In the genomic region with DNA sequence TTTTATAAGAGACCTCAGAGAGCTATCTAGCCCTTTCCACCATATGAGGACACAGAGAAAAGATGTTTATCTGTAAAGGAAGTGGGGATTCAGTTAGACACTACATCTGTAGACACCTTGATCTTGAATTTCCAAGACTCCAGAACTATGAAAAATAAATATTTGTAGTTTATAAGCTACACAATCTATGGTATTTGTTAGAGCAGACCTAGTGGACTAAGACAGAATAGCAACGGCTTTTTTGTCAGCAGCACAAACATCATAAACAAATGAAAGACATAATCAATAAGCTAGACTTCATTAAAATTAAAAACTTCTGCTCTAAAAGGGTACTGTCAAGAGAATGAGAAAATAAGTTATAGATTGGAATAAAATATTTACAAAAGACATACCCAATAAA, we compare ENCODE assay signal across 17 cellular contexts.
A peak's percentile ranks its signal among the peaks of the same experiment; 100 is the strongest.
DNase-seq lines count a peak whose midpoint lies in the region; ATAC-seq and TF ChIP-seq lines count a peak whose summit lies in the region.
"Had no signal": no experiment of that assay in that cellular context is flagged by ENCODE, and none has a peak within 500 bp of the region (broad histone marks: within the 10 kb centered on the region; RNA-seq: fewer than 3 reads in every experiment).

No MANE protein-coding gene starts in this region.

- intact Hi-C loops in activated CD4-positive, alpha-beta memory T cell treated with anti-CD3 and anti-CD28 coated beads for 36 hours (cut with micrococcal nuclease) = no loop called here

- no peaks in the 10 kb centered on the region for H3K4me1 Mint-ChIP-seq in progenitor cell of endocrine pancreas (ENCODE audit: low read depth)
- H3K4me1 Mint-ChIP-seq in activated CD4-positive, alpha-beta memory T cell treated with anti-CD3 and anti-CD28 coated beads for 36 hours (ENCODE audit: low read depth) = no peaks in the 10 kb centered on the region
- H3K4me1 Mint-ChIP-seq: GM23338 had no signal

- no peaks in the 10 kb centered on the region for H3K36me3 ChIP-seq in RWPE2 (ENCODE audit: low read depth)
- H3K36me3 ChIP-seq: HAP-1 had no signal

- no peak for ATAC-seq in RWPE2 (ENCODE audit: low read depth)
- ATAC-seq: GM23338 had no signal

- DNase-seq in HT-29 (ENCODE audit: low spot score) = peak; percentile 4
- no peak for DNase-seq in RWPE2 (ENCODE audit: low spot score)
- no peak for DNase-seq in progenitor cell of endocrine pancreas (ENCODE audit: low spot score, unreplicated experiment)
- DNase-seq in NOMO-1 treated with dmso at 0.1 percent for 144 hours (lab: John Stamatoyannopoulos, UW; ENCODE audit: unreplicated experiment) = no peak
- DNase-seq in activated CD4-positive, alpha-beta memory T cell treated with anti-CD3 and anti-CD28 coated beads for 36 hours = no peak
- DNase-seq in NCI-H2081 (lab: John Stamatoyannopoulos, UW) = no peak
- DNase-seq: ACHN; CD4-positive, alpha-beta T cell; Karpas-422; NCI-H2029; NCI-H69; OCI-M1; SK-N-SH; T-helper 2 cell had no signal

- TF ChIP-seq CTCF in C4-2B (conservative IDR thresholded peaks at IDR 0.05) (peak; percentile 55), RWPE2 (IDR thresholded peaks at IDR 0.05; ENCODE audit: poor library complexity, severe bottlenecking) (peak; percentile 14), progenitor cell of endocrine pancreas (IDR thresholded peaks at IDR 0.05; ENCODE audit: unreplicated experiment) (peak; percentile 10)

- no peak overlapping the region for H3K4me3 Mint-ChIP-seq in progenitor cell of endocrine pancreas (ENCODE audit: low read depth)
- no peak overlapping the region for H3K4me3 Mint-ChIP-seq in activated CD4-positive, alpha-beta memory T cell treated with anti-CD3 and anti-CD28 coated beads for 36 hours
- H3K4me3 Mint-ChIP-seq: CD4-positive, alpha-beta T cell; GM23338 had no signal

- no peak overlapping the region for H3K27ac ChIP-seq in C4-2B
- no peak overlapping the region for H3K27ac ChIP-seq in RWPE2 (ENCODE audit: poor library complexity, severe bottlenecking)

- CTCF ChIA-PET in activated CD4-positive, alpha-beta memory T cell treated with anti-CD3 and anti-CD28 coated beads for 36 hours (lab: Charles Lee) = no interaction called here

- POLR2A ChIA-PET in activated CD4-positive, alpha-beta memory T cell treated with anti-CD3 and anti-CD28 coated beads for 36 hours (lab: Charles Lee) = no interaction called here

- H3K27me3 ChIP-seq in RWPE2 (ENCODE audit: insufficient read depth, poor library complexity, severe bottlenecking) = no peaks in the 10 kb centered on the region

- H3K27ac Mint-ChIP-seq in progenitor cell of endocrine pancreas = no peak overlapping the region
- no peak overlapping the region for H3K27ac Mint-ChIP-seq in activated CD4-positive, alpha-beta memory T cell treated with anti-CD3 and anti-CD28 coated beads for 36 hours
- H3K27ac Mint-ChIP-seq: CD4-positive, alpha-beta T cell; GM23338 had no signal

- no peaks in the 10 kb centered on the region for H3K36me3 Mint-ChIP-seq in progenitor cell of endocrine pancreas (ENCODE audit: insufficient read depth)
- no peaks in the 10 kb centered on the region for H3K36me3 Mint-ChIP-seq in activated CD4-positive, alpha-beta memory T cell treated with anti-CD3 and anti-CD28 coated beads for 36 hours

- H3K9me3 Mint-ChIP-seq in progenitor cell of endocrine pancreas (ENCODE audit: low read depth) = peaks cover 3% of the 10 kb centered on the region
- H3K9me3 Mint-ChIP-seq in activated CD4-positive, alpha-beta memory T cell treated with anti-CD3 and anti-CD28 coated beads for 36 hours = peaks cover 2% of the 10 kb centered on the region

- no peaks in the 10 kb centered on the region for H3K4me1 ChIP-seq in RWPE2 (ENCODE audit: insufficient read depth, poor library complexity, severe bottlenecking)
- H3K4me1 ChIP-seq: HAP-1 had no signal

- no peaks in the 10 kb centered on the region for H3K27me3 Mint-ChIP-seq in progenitor cell of endocrine pancreas
- no peaks in the 10 kb centered on the region for H3K27me3 Mint-ChIP-seq in activated CD4-positive, alpha-beta memory T cell treated with anti-CD3 and anti-CD28 coated beads for 36 hours
- H3K27me3 Mint-ChIP-seq: CD4-positive, alpha-beta T cell had no signal

- H3K4me3 ChIP-seq in RWPE2 (ENCODE audit: severe bottlenecking) = no peak overlapping the region
- H3K4me3 ChIP-seq: GM23338, HAP-1 had no signal

- no peaks in the 10 kb centered on the region for H3K9me3 ChIP-seq in RWPE2 (ENCODE audit: severe bottlenecking)
- H3K9me3 ChIP-seq: HAP-1, SK-N-SH had no signal
